ENCODE assay signal across 8 cellular contexts in genomic region chrX:1483843-1484637, GRCh38. TPM values are rescaled to one million over a fixed set of nuclear protein-coding genes. Genes with fewer than 3 reads are reported as not detected.
DNase-seq lines count a peak whose midpoint lies in the region; ATAC-seq, FAIRE-seq and TF ChIP-seq lines count a peak whose summit lies in the region.

No MANE protein-coding gene starts in this region.

- 0 out of 2 replicates have a peak, but pooled peaks have one; percentile 0 for TF ChIP-seq RAD21 in GM12878 (IDR thresholded peaks at IDR 0.05; ENCODE audit: insufficient read depth, low read depth, low read length)

- CTCF ChIA-PET in GM12878 (lab: Yijun Ruan, JAX): no interaction called here

- H3K27ac ChIP-seq in GM12878 (ENCODE audit: control insufficient read depth, insufficient read depth): peak overlapping the region; percentile 98
- H3K27ac ChIP-seq in caudate nucleus (ENCODE audit: low read depth, low read length): no peak overlapping the region
- no peak overlapping the region for H3K27ac ChIP-seq in lower lobe of right lung

- peaks cover 45% of the 10 kb centered on the region for H3K79me2 ChIP-seq in GM12878 (ENCODE audit: control insufficient read depth, insufficient read depth, low read length)

- 4% methylated on average over 15 of the region's 15 CpGs for WGBS in GM12878 (ENCODE audit: insufficient coverage, insufficient replicate concordance, low lambda C conversion rate, missing lambda C conversion rate)

- peak overlapping the region; percentile 69 for H3K9ac ChIP-seq in GM12878 (ENCODE audit: control insufficient read depth, insufficient read depth, low read length)

- DNase-seq in GM06990 (ENCODE audit: extremely low read depth, insufficient read length): peak; percentile 77
- DNase-seq in GM12878 (ENCODE audit: low read depth, low spot score): peak; percentile 88
- DNase-seq in SKM-1 (lab: John Stamatoyannopoulos, UW; ENCODE audit: unreplicated experiment): no peak
- DNase-seq in NCI-H510A (lab: John Stamatoyannopoulos, UW): no peak
- DNase-seq in caudate nucleus (lab: John Stamatoyannopoulos, UW): no peak
- no peak for DNase-seq in lower lobe of right lung

- H3K9me3 ChIP-seq in GM12878 (replicated peaks; ENCODE audit: control insufficient read depth, insufficient read depth, low read length) (peaks cover 5% of the 10 kb centered on the region), lower lobe of right lung (peaks cover 5% of the 10 kb centered on the region)

- BruUV-seq in GM12878 (replicated peaks; lab: Mats Ljungman, UMichigan): TSS peak; percentile 21

- TF ChIP-seq EP300 in GM12878 (IDR thresholded peaks at IDR 0.05; ENCODE audit: borderline replicate concordance in 1 of 2, control insufficient read depth in 1 of 2, low read depth in 2 of 2, low read length in 2 of 2): peak; percentile 90 to 95; a peak in 3 of 4 replicates

- peak; percentile 23; the same call in 1 of the 2 replicates for TF ChIP-seq POLR2A in GM12878 (IDR thresholded peaks at IDR 0.05; ENCODE audit: low read depth, low read length)

- no peak overlapping the region for H2AFZ ChIP-seq in GM12878 (ENCODE audit: control insufficient read depth, low read depth, low read length)

- peak overlapping the region; percentile 41; the same call in 1 of the 2 replicates for H3K4me2 ChIP-seq in GM12878 (ENCODE audit: control insufficient read depth, insufficient read depth)

- RAD21 ChIA-PET in GM12878 (lab: Charles Lee; ENCODE audit: unreplicated experiment): no interaction called here

- SMC1A ChIA-PET in GM12878 (lab: Charles Lee; ENCODE audit: uncharacterized antibody, unreplicated experiment): no interaction called here

- in situ Hi-C loops in GM12878 (cut with MboI): no loop called here

- POLR2A ChIA-PET in GM12878 (lab: Charles Lee): no interaction called here

- H4K20me1 ChIP-seq in GM12878 (ENCODE audit: control insufficient read depth, insufficient read depth): no peaks in the 10 kb centered on the region

- no peaks in the 10 kb centered on the region for H3K27me3 ChIP-seq in GM06990 (replicated peaks; ENCODE audit: control insufficient read depth, insufficient read depth, low read length)
- H3K27me3 ChIP-seq in GM12878 (replicated peaks in 1 of 2; ENCODE audit: control insufficient read depth in 2 of 2, insufficient read depth in 2 of 2, low read length in 1 of 2): no peaks in the 10 kb centered on the region
- no peaks in the 10 kb centered on the region for H3K27me3 ChIP-seq in lower lobe of right lung (ENCODE audit: low read depth)

- ATAC-seq in GM19463 (IDR thresholded peaks at IDR 0.05; ENCODE audit: unreplicated experiment): peak; percentile 52
- ATAC-seq in HG03159 (IDR thresholded peaks at IDR 0.05; ENCODE audit: unreplicated experiment): peak; percentile 51
- ATAC-seq in GM12878: peak; percentile 72
- ATAC-seq in lower lobe of right lung: no peak

- H3K4me1 ChIP-seq in GM12878 (ENCODE audit: control insufficient read depth, insufficient read depth, low read length): peaks cover 70% of the 10 kb centered on the region
- peaks cover 12% of the 10 kb centered on the region for H3K4me1 ChIP-seq in lower lobe of right lung

- no peak overlapping the region for H3K4me3 ChIP-seq in GM06990 (replicated peaks; ENCODE audit: low read depth, low read length)
- no peak overlapping the region; the same call in 1 of the 2 replicates for H3K4me3 ChIP-seq in GM12878
- no peak overlapping the region for H3K4me3 ChIP-seq in lower lobe of right lung

- intact Hi-C loops in GM12878 (cut with micrococcal nuclease; ENCODE audit: unreplicated experiment) (loop anchor here (1.0 to 5.0 kb wide), 4 partner anchors 8 to 98 kb away; no protein-coding TSS in a partner anchor), lower lobe of right lung (cut with DNase I) (no loop called here)

- peaks cover 16% of the 10 kb centered on the region for H3K36me3 ChIP-seq in GM06990 (ENCODE audit: control insufficient read depth, insufficient read depth, low read length)
- peaks cover 15 to 23% of the 10 kb centered on the region in 2 experiments; a peak in 3 of 4 replicates for H3K36me3 ChIP-seq in GM12878 (ENCODE audit: control insufficient read depth in 2 of 2, insufficient read depth in 2 of 2, low read length in 1 of 2)
- no peaks in the 10 kb centered on the region for H3K36me3 ChIP-seq in lower lobe of right lung

- FAIRE-seq in GM12878 (lab: Jason Lieb, UNC): peak; percentile 93

- TF ChIP-seq CTCF in GM06990 (IDR thresholded peaks at IDR 0.05; ENCODE audit: insufficient read depth, low read length, poor library complexity, severe bottlenecking) (no peak), GM12878 (IDR thresholded peaks at IDR 0.05 in 2 of 3, conservative IDR thresholded peaks at IDR 0.05 in 1 of 3; ENCODE audit: control insufficient read depth in 2 of 3, extremely low read depth in 1 of 3, insufficient read depth in 1 of 3, low read depth in 3 of 3, low read length in 3 of 3) (no peak), lower lobe of right lung (IDR thresholded peaks at IDR 0.05) (no peak)

TF ChIP-seq in GM12878, 131 proteins besides CTCF, POLR2A, EP300 and RAD21 (continues in another document):
- TF ChIP-seq ZNF217 (IDR thresholded peaks at IDR 0.05) (peak; percentile 92), NR2C2 (IDR thresholded peaks at IDR 0.05; ENCODE audit: borderline replicate concordance, control insufficient read depth, insufficient read length, low read depth) (no peak), IKZF1 (conservative IDR thresholded peaks at IDR 0.05) (peak; percentile 61), ZNF687 (IDR thresholded peaks at IDR 0.05) (peak; percentile 97)

RNA-seq across cellular contexts. Expression of gene ASMTL, which starts 31.3 kb away (rescaled TPM):
- total RNA-seq in GM12878 (2013; cell fraction: nucleolus; rRNA removed): 32.4 and 34.7 TPM in 2 replicates
- 21.7 and 32.2 TPM in 2 replicates for total RNA-seq in GM12878 (2014; rRNA removed)
- total RNA-seq in GM12878 (2014; rRNA removed; fragmentation: Illumina TruSeq; extraction: Trizol): 15.5 and 18.1 TPM in 2 replicates
- total RNA-seq in GM12878 (2021): 46.6 and 46.8 TPM in 2 replicates
- 14.8 TPM for polyA plus RNA-seq in GM12878 (2011; ENCODE audit: low read depth)
- 24.5 and 51.9 TPM in 2 replicates for polyA plus RNA-seq in GM12878 (2011; rRNA removed)
- polyA plus RNA-seq in GM12878 (2011; cell fraction: cytosol; rRNA removed): 54.2 and 67.8 TPM in 2 replicates
- polyA plus RNA-seq in GM12878 (2011; cell fraction: nucleus; rRNA removed): 97.6 and 127 TPM in 2 replicates
- 42.3 and 47.5 TPM in 2 replicates for polyA plus RNA-seq in GM12878 (2012)
- 8.5 and 14.3 TPM in 2 replicates for polyA plus RNA-seq in GM12878 (2014; fragmentation: Illumina TruSeq; extraction: Trizol)
- polyA plus RNA-seq in GM12878 (2014; fragmentation: Nextera tagmentation; extraction: Ambion mirVana): 1 to 10 TPM; 1.6 to 3.8 TPM
- 44.6 and 48.4 TPM in 2 replicates for polyA plus RNA-seq in GM12878 (2014; rRNA removed)
- polyA plus RNA-seq in GM12878 (2016; fragmentation: Nextera tagmentation; extraction: Ambion mirVana): 10 to 100 TPM; 32.1 to 34.4 TPM
- 31.2 and 53.8 TPM in 2 replicates for polyA minus RNA-seq in GM12878 (2011; rRNA and poly(A)+ RNA removed)
- 20.7 and 21.2 TPM in 2 replicates for polyA minus RNA-seq in GM12878 (2011; cell fraction: cytosol; rRNA and poly(A)+ RNA removed)
- polyA minus RNA-seq in GM12878 (2011; cell fraction: nucleus; rRNA and poly(A)+ RNA removed): 17.2 and 27.9 TPM in 2 replicates
- total RNA-seq in lower lobe of right lung: 19.1 TPM

RNA-seq across cellular contexts. Expression of gene P2RY8, which starts 52.9 kb away (rescaled TPM):
- total RNA-seq in GM12878 (2013; cell fraction: nucleolus; rRNA removed): 85.1 and 89.7 TPM in 2 replicates
- total RNA-seq in GM12878 (2014; rRNA removed) (34.0 and 44.7 TPM in 2 replicates), GM12878 (2014; rRNA removed; fragmentation: Illumina TruSeq; extraction: Trizol) (28.8 and 29.7 TPM in 2 replicates), GM12878 (2021) (61.3 and 61.8 TPM in 2 replicates), lower lobe of right lung (3.0 TPM)
- 30.9 TPM for polyA plus RNA-seq in GM12878 (2011; ENCODE audit: low read depth)
- polyA plus RNA-seq in GM12878 (2011; rRNA removed) (20.4 and 31.1 TPM in 2 replicates), GM12878 (2014; fragmentation: Illumina TruSeq; extraction: Trizol) (27.5 and 30.5 TPM in 2 replicates), GM12878 (2014; fragmentation: Nextera tagmentation; extraction: Ambion mirVana) (1 to 10 TPM; 2.0 to 4.0 TPM), GM12878 (2014; rRNA removed) (41.8 and 49.0 TPM in 2 replicates), GM12878 (2016; fragmentation: Nextera tagmentation; extraction: Ambion mirVana) (10 to 100 TPM; 62.7 to 64.4 TPM)
- 41.3 and 52.8 TPM in 2 replicates for polyA plus RNA-seq in GM12878 (2011; cell fraction: cytosol; rRNA removed)
- polyA plus RNA-seq in GM12878 (2011; cell fraction: nucleus; rRNA removed): 29.2 and 35.1 TPM in 2 replicates
- 41.7 and 45.3 TPM in 2 replicates for polyA plus RNA-seq in GM12878 (2012)
- 37.7 and 60.0 TPM in 2 replicates for polyA minus RNA-seq in GM12878 (2011; rRNA and poly(A)+ RNA removed)
- 26.7 and 36.8 TPM in 2 replicates for polyA minus RNA-seq in GM12878 (2011; cell fraction: cytosol; rRNA and poly(A)+ RNA removed)
- polyA minus RNA-seq in GM12878 (2011; cell fraction: nucleus; rRNA and poly(A)+ RNA removed): 20.7 and 34.7 TPM in 2 replicates

Comparison
In these comparisons a context has a peak if more than half of its experiments do, and no peak if none do; other contexts are left out.
1. DNase-seq: peak in GM06990 (single experiment) and GM12878 (single experiment); none in SKM-1 (single experiment), NCI-H510A (single experiment), caudate nucleus (0 of 61) and lower lobe of right lung (single experiment).
2. ATAC-seq: peak in GM19463 (single experiment), HG03159 (single experiment) and GM12878 (single experiment); none in lower lobe of right lung (0 of 2).